8 cellular contexts compared by ENCODE assay signal in the genomic region with DNA sequence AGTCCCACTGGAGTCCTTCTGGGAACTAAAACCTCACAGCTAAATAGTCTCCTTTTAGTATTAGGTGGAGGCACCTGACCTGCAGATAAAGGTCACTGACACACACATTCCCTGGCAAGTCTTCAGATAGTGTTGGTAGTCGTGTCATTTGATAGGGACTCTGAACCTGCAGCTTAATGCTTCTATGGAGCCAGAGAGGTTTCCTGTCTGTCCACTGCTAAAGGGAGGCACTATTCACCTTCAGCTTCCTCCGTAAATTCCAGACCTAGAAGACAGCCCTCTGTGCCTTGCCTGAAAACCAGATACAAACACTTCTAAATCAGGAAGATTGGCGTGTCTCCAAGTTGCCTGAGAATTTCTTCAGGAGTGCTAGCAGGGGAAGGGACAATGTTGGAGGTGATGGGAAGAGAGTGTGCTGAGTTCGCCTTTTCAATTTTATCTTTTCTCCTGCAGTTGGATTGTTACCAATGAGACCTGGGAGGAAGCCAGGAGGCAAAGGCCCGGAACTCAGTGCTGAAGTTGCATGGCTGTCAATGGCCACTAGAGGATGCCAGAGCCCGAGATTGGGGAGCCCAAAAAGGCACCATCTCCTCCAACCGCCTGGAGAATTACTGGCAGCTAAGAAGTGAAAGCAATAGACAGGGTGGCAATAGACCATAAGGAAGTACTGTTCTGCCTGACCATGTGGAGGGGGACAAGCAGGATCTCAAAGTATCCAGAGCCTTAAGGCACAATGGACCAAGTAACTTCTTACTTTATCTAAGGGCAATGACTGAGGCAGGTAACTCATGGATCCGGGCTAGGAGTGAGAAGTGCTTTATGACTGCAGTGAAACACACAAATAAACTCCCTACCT.
A peak's percentile ranks its signal among the peaks of the same experiment; 100 is the strongest.
DNase-seq lines count a peak whose midpoint lies in the region; TF ChIP-seq lines count a peak whose summit lies in the region.

No MANE protein-coding gene starts in this region.

- H3K36me3 ChIP-seq in Loucy (ENCODE audit: insufficient read depth, low read length) (no peaks in the 10 kb centered on the region), trophoblast cell (ENCODE audit: control insufficient read depth in 1 of 2, insufficient read depth in 2 of 2, low read length in 2 of 2) (no peaks in the 10 kb centered on the region)

- no peaks in the 10 kb centered on the region for H3K9me3 ChIP-seq in Loucy (ENCODE audit: insufficient read depth, low read depth, low read length)
- H3K9me3 ChIP-seq in trophoblast cell (ENCODE audit: insufficient read depth, low read depth, low read length), result no peaks in the 10 kb centered on the region

- H3K23ac ChIP-seq in trophoblast cell (ENCODE audit: low read length), result no peak overlapping the region

- H3K18ac ChIP-seq in trophoblast cell (ENCODE audit: low read length), result no peak overlapping the region

- H3K79me1 ChIP-seq in trophoblast cell (ENCODE audit: low read length), result no peaks in the 10 kb centered on the region

- no peaks in the 10 kb centered on the region for H3K27me3 ChIP-seq in Loucy (ENCODE audit: insufficient read depth, low read length, poor library complexity, severe bottlenecking)
- no peaks in the 10 kb centered on the region for H3K27me3 ChIP-seq in trophoblast cell (ENCODE audit: insufficient read depth, low read length)

- H3K4me2 ChIP-seq in Loucy (ENCODE audit: low read depth, low read length, poor library complexity, severe bottlenecking), result peak overlapping the region; percentile 48
- H3K4me2 ChIP-seq in trophoblast cell (ENCODE audit: low read length), result no peak overlapping the region

- WGBS in trophoblast cell (ENCODE audit: extremely low coverage, insufficient coverage, insufficient read length), result no CpG with 5 or more reads among the region's 8 CpGs

- no peak overlapping the region for H3K14ac ChIP-seq in trophoblast cell (ENCODE audit: low read length)

- peak overlapping the region; percentile 22 for H4K8ac ChIP-seq in trophoblast cell (ENCODE audit: low read depth, low read length)

- no peaks in the 10 kb centered on the region for H3K79me2 ChIP-seq in Loucy (ENCODE audit: insufficient read depth, low read length)
- H3K79me2 ChIP-seq in trophoblast cell (ENCODE audit: control insufficient read depth, insufficient read depth, low read length, poor library complexity), result no peaks in the 10 kb centered on the region

- H2BK120ac ChIP-seq in trophoblast cell (ENCODE audit: insufficient read depth, low read length, poor library complexity), result no peak overlapping the region

- H3K9me2 ChIP-seq in Loucy (replicated peaks; ENCODE audit: low read depth, low read length), result no peaks in the 10 kb centered on the region

- peak; percentile 99 for TF ChIP-seq CTCF in Loucy (conservative IDR thresholded peaks at IDR 0.05; ENCODE audit: low read length)

- H3K27ac ChIP-seq in trophoblast cell (ENCODE audit: low read depth, low read length), result no peak overlapping the region

- H4K20me1 ChIP-seq in Loucy (ENCODE audit: insufficient read depth, low read length, poor library complexity, severe bottlenecking), result no peaks in the 10 kb centered on the region

- H3K4me3 ChIP-seq in Loucy (ENCODE audit: low read length, poor library complexity, severe bottlenecking) (no peak overlapping the region), trophoblast cell (ENCODE audit: low read depth, low read length) (no peak overlapping the region)

- H2BK12ac ChIP-seq in trophoblast cell (ENCODE audit: low read length), result no peak overlapping the region

- H2AFZ ChIP-seq in Loucy (ENCODE audit: low read length), result peak overlapping the region; percentile 98
- H2AFZ ChIP-seq in trophoblast cell (ENCODE audit: insufficient read depth, low read length, poor library complexity), result peak overlapping the region; percentile 40

- H3F3A ChIP-seq in Loucy (ENCODE audit: low read depth), result no peaks in the 10 kb centered on the region

- H4K91ac ChIP-seq in trophoblast cell (ENCODE audit: low read depth, low read length), result peak overlapping the region; percentile 16

- H3K4me1 ChIP-seq in Loucy (ENCODE audit: insufficient read depth, low read length, poor library complexity, severe bottlenecking), result peaks cover 4% of the 10 kb centered on the region
- H3K4me1 ChIP-seq in trophoblast cell (ENCODE audit: control insufficient read depth in 1 of 2, insufficient read depth in 2 of 2, low read length in 2 of 2), result peaks cover 4 to 6% of the 10 kb centered on the region in 2 experiments

- H3K9ac ChIP-seq in Loucy (ENCODE audit: low read depth, low read length, poor library complexity, severe bottlenecking) (no peak overlapping the region), trophoblast cell (ENCODE audit: low read length) (no peak overlapping the region)

- H4K12ac ChIP-seq in trophoblast cell (ENCODE audit: low read depth, low read length), result no peak overlapping the region

- H2BK5ac ChIP-seq in trophoblast cell (ENCODE audit: low read depth, low read length, poor library complexity), result no peak overlapping the region

- peak; percentile 19 for DNase-seq in GF-D8 (lab: John Stamatoyannopoulos, UW)
- DNase-seq in H4 (ENCODE audit: low spot score), result peak; percentile 79
- DNase-seq in SHP77 (lab: John Stamatoyannopoulos, UW), result peak; percentile 71 to 77
- peak; percentile 21 for DNase-seq in activated effector memory CD4-positive, alpha-beta T cell treated with Interleukin-2 at 50 U/mL for 16 hours
- peak; percentile 60 for DNase-seq in germinal center (ENCODE audit: low spot score)
- peak; percentile 49 to 75 for DNase-seq in trophoblast cell
- DNase-seq in ureter (ENCODE audit: low spot score), result peak; percentile 82

- H3K4ac ChIP-seq in trophoblast cell (ENCODE audit: low read depth, low read length), result no peak overlapping the region

- no peak overlapping the region for H2AK5ac ChIP-seq in trophoblast cell (ENCODE audit: low read length)

Comparison
In these comparisons a context has a peak if more than half of its experiments do, and no peak if none do; other contexts are left out.
1. DNase-seq: peak in every context shown above with its lines; median percentile 82 in ureter; 79 in H4; 74 in SHP77; 62 in trophoblast cell; 60 in germinal center; 21 in activated effector memory CD4-positive, alpha-beta T cell treated with Interleukin-2 at 50 U/mL for 16 hours; 19 in GF-D8.